ENCODE assay signal across 26 cellular contexts in the genomic region with DNA sequence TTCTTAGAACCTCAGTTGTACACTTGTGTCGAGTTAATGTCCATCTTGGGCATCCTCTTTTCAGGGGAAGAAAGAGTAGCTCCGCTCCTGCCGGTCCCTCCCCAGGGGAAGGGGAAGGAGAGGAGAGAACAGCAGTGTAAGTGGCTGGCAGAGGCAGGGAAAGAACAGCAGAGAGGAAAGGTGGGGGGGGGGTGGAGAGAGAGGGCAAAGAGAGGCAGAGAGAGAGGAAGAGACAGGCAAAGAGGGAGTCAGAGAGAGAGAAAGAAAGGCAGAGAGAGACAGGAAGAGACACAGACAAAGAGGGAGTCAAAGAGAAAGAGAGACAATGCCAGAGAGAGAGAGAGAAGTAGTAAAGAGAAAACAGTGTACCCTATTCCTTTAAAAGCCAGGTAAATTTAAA.
"Had no signal": no experiment of that assay in that cellular context is flagged by ENCODE, and none has a peak within 500 bp of the region (broad histone marks: within the 10 kb centered on the region; RNA-seq: fewer than 3 reads in every experiment).

No MANE protein-coding gene starts in this region.

- H3K9me3 ChIP-seq: body of pancreas, left ventricle myocardium inferior, tibial nerve, uterus had no signal

- H3K27me3 ChIP-seq: body of pancreas, cardiac muscle cell, uterus had no signal

- H3K27ac ChIP-seq: body of pancreas, cardiac muscle cell, left ventricle myocardium inferior, tibial nerve, uterus had no signal

- H3K27ac Mint-ChIP-seq: activated CD4-positive, alpha-beta T cell treated with anti-CD3 and anti-CD28 coated beads, Interleukin-2, amount 10 ng/mL, durations not matched to agents 24 days and 14 days; activated CD8-positive, alpha-beta memory T cell treated with anti-CD3 and anti-CD28 coated beads, Interleukin-2, amount 10 ng/mL, durations not matched to agents 7 days and 5 days; activated CD8-positive, alpha-beta T cell treated with anti-CD3 and anti-CD28 coated beads for 36 hours; activated naive CD4-positive, alpha-beta T cell treated with anti-CD3 and anti-CD28 coated beads, Interleukin-2, amount 50 U/mL, for 24 hours; natural killer cell; stimulated activated effector memory CD8-positive, alpha-beta T cell treated with anti-CD3 and anti-CD28 coated beads, Interleukin-12 subunit alpha, Interleukin-12 subunit beta, amount 100 ng/mL, for 72 hours; T-helper 17 cell had no signal

- H3K36me3 Mint-ChIP-seq: activated CD8-positive, alpha-beta memory T cell treated with anti-CD3 and anti-CD28 coated beads, Interleukin-2, amount 10 ng/mL, durations not matched to agents 7 days and 5 days; activated naive CD4-positive, alpha-beta T cell treated with anti-CD3 and anti-CD28 coated beads, Interleukin-2, amount 50 U/mL, for 24 hours; mesothelial cell of epicardium; natural killer cell had no signal

- H3K4me1 ChIP-seq: body of pancreas, left ventricle myocardium inferior, tibial nerve, uterus had no signal

- H3K36me3 ChIP-seq: cardiac muscle cell, left ventricle myocardium inferior, tibial nerve, uterus had no signal

- DNase-seq: activated CD4-positive, alpha-beta T cell treated with anti-CD3 and anti-CD28 coated beads, Interleukin-2, amount 10 ng/mL, durations not matched to agents 24 days and 14 days; activated CD8-positive, alpha-beta memory T cell treated with anti-CD3 and anti-CD28 coated beads, Interleukin-2, amount 10 ng/mL, durations not matched to agents 7 days and 5 days; activated CD8-positive, alpha-beta T cell treated with anti-CD3 and anti-CD28 coated beads for 36 hours; activated gamma-delta T cell treated with Interleukin-2 at 50 U/mL for 16 hours; activated T-cell treated with anti-CD3 and anti-CD28 coated beads for 4 hours; anterior cingulate cortex; body of pancreas; dermis blood vessel endothelial cell; effector CD8-positive, alpha-beta T cell; foreskin melanocyte; kidney glomerular epithelial cell; left ventricle myocardium inferior; natural killer cell; nucleus accumbens; small intestine; stimulated activated CD4-positive, alpha-beta T cell treated with anti-CD3 and anti-CD28 coated beads, Interleukin-2, amount 100 ng/mL, for 24 hours; stimulated activated naive CD8-positive, alpha-beta T cell treated with anti-CD3 and anti-CD28 coated beads, Interleukin-15, amount 100 ng/mL, for 72 hours; T-helper 17 cell; uterus had no signal

- H3K4me1 Mint-ChIP-seq: activated CD8-positive, alpha-beta memory T cell treated with anti-CD3 and anti-CD28 coated beads, Interleukin-2, amount 10 ng/mL, durations not matched to agents 7 days and 5 days; activated naive CD4-positive, alpha-beta T cell treated with anti-CD3 and anti-CD28 coated beads, Interleukin-2, amount 50 U/mL, for 24 hours; stimulated activated effector memory CD8-positive, alpha-beta T cell treated with anti-CD3 and anti-CD28 coated beads, Interleukin-12 subunit alpha, Interleukin-12 subunit beta, amount 100 ng/mL, for 72 hours; stimulated activated naive CD8-positive, alpha-beta T cell treated with anti-CD3 and anti-CD28 coated beads, Interleukin-15, amount 100 ng/mL, for 72 hours had no signal

- H3K4me3 Mint-ChIP-seq: activated CD4-positive, alpha-beta T cell treated with anti-CD3 and anti-CD28 coated beads, Interleukin-2, amount 10 ng/mL, durations not matched to agents 24 days and 14 days; activated CD8-positive, alpha-beta memory T cell treated with anti-CD3 and anti-CD28 coated beads, Interleukin-2, amount 10 ng/mL, durations not matched to agents 7 days and 5 days; activated CD8-positive, alpha-beta T cell treated with anti-CD3 and anti-CD28 coated beads for 36 hours; activated naive CD4-positive, alpha-beta T cell treated with anti-CD3 and anti-CD28 coated beads, Interleukin-2, amount 50 U/mL, for 24 hours; mesothelial cell of epicardium; natural killer cell; stimulated activated effector memory CD8-positive, alpha-beta T cell treated with anti-CD3 and anti-CD28 coated beads, Interleukin-12 subunit alpha, Interleukin-12 subunit beta, amount 100 ng/mL, for 72 hours; stimulated activated naive CD8-positive, alpha-beta T cell treated with anti-CD3 and anti-CD28 coated beads, Interleukin-15, amount 100 ng/mL, for 72 hours; T-helper 17 cell had no signal

- ATAC-seq: activated CD8-positive, alpha-beta memory T cell treated with anti-CD3 and anti-CD28 coated beads, Interleukin-2, amount 10 ng/mL, durations not matched to agents 7 days and 5 days; activated CD8-positive, alpha-beta T cell treated with anti-CD3 and anti-CD28 coated beads for 36 hours; body of pancreas; esophagus mucosa; natural killer cell; sciatic nerve; stimulated activated effector memory CD8-positive, alpha-beta T cell treated with anti-CD3 and anti-CD28 coated beads, Interleukin-12 subunit alpha, Interleukin-12 subunit beta, amount 100 ng/mL, for 72 hours; stimulated activated naive CD8-positive, alpha-beta T cell treated with anti-CD3 and anti-CD28 coated beads, Interleukin-15, amount 100 ng/mL, for 72 hours; T-helper 17 cell had no signal

- H3K4me3 ChIP-seq: body of pancreas, cardiac muscle cell, left ventricle myocardium inferior, tibial nerve, uterus had no signal

- H3K9me3 Mint-ChIP-seq: activated CD4-positive, alpha-beta T cell treated with anti-CD3 and anti-CD28 coated beads, Interleukin-2, amount 10 ng/mL, durations not matched to agents 24 days and 14 days; activated CD8-positive, alpha-beta T cell treated with anti-CD3 and anti-CD28 coated beads for 36 hours; activated naive CD4-positive, alpha-beta T cell treated with anti-CD3 and anti-CD28 coated beads, Interleukin-2, amount 50 U/mL, for 24 hours; natural killer cell; stimulated activated effector memory CD8-positive, alpha-beta T cell treated with anti-CD3 and anti-CD28 coated beads, Interleukin-12 subunit alpha, Interleukin-12 subunit beta, amount 100 ng/mL, for 72 hours; stimulated activated naive CD8-positive, alpha-beta T cell treated with anti-CD3 and anti-CD28 coated beads, Interleukin-15, amount 100 ng/mL, for 72 hours had no signal
